Comparison of ENCODE assay signal across 12 cellular contexts in genomic region chr16:10961231-10961630, GRCh38. TPM values are rescaled to one million over a fixed set of nuclear protein-coding genes. Genes with fewer than 3 reads are reported as not detected.
A peak's percentile ranks its signal among the peaks of the same experiment; 100 is the strongest.
DNase-seq lines count a peak whose midpoint lies in the region; ATAC-seq, FAIRE-seq and TF ChIP-seq lines count a peak whose summit lies in the region.
"Had no signal": no experiment of that assay in that cellular context is flagged by ENCODE, and none has a peak within 500 bp of the region (broad histone marks: within the 10 kb centered on the region; RNA-seq: fewer than 3 reads in every experiment).

No MANE protein-coding gene starts in this region.

- H3K9me3 ChIP-seq in left lung: no peaks in the 10 kb centered on the region

- TF ChIP-seq CTCF in cardiac fibroblast (IDR thresholded peaks at IDR 0.05; ENCODE audit: low read depth, low read length) (no peak), left lung (IDR thresholded peaks at IDR 0.05) (no peak)
- no peak for TF ChIP-seq CTCF in activated CD8-positive, alpha-beta T cell treated with anti-CD3 and anti-CD28 coated beads for 36 hours (IDR thresholded peaks at IDR 0.05)

- peak; percentile 22 for ATAC-seq in left lung
- no peak for ATAC-seq in activated CD8-positive, alpha-beta T cell treated with anti-CD3 and anti-CD28 coated beads for 36 hours

- no peaks in the 10 kb centered on the region for H3K9me3 Mint-ChIP-seq in activated naive CD8-positive, alpha-beta T cell (ENCODE audit: low read depth)
- H3K9me3 Mint-ChIP-seq in activated naive CD8-positive, alpha-beta T cell treated with anti-CD3 and anti-CD28 coated beads for 36 hours: peaks cover 3% of the 10 kb centered on the region
- peaks cover 5% of the 10 kb centered on the region for H3K9me3 Mint-ChIP-seq in activated CD8-positive, alpha-beta T cell treated with anti-CD3 and anti-CD28 coated beads for 36 hours
- H3K9me3 Mint-ChIP-seq: type B pancreatic cell had no signal

- no peak for DNase-seq in activated naive CD8-positive, alpha-beta T cell treated with anti-CD3 and anti-CD28 coated beads for 36 hours
- DNase-seq in cardiac fibroblast (ENCODE audit: low read depth in 2 of 2) (peak; percentile 70 to 90), left lung (no peak), urothelium cell line (ENCODE audit: low spot score) (peak; percentile 73), NCI-H510A (lab: John Stamatoyannopoulos, UW) (no peak)
- no peak for DNase-seq in activated naive CD4-positive, alpha-beta T cell (lab: John Stamatoyannopoulos, UW)
- no peak for DNase-seq in activated CD8-positive, alpha-beta T cell treated with anti-CD3 and anti-CD28 coated beads for 36 hours
- DNase-seq: activated CD4-positive, alpha-beta T cell treated with anti-CD3 and anti-CD28 coated beads, Interleukin-2, amount 50 U/mL, for 1 hour; PC-9 had no signal

- peaks cover 0 to 44% of the 10 kb centered on the region in 2 donors for H3K36me3 ChIP-seq in left lung
- H3K36me3 ChIP-seq: cardiac muscle cell had no signal

- CTCF ChIA-PET in activated CD8-positive, alpha-beta T cell treated with anti-CD3 and anti-CD28 coated beads for 36 hours (lab: Charles Lee): interaction anchor here (0.7 to 6.7 kb wide), 4 partner anchors 10 to 442 kb away, joined by 3 to 121 read pairs (median 34); no protein-coding TSS in a partner anchor

- H3K27ac ChIP-seq in left lung: no peak overlapping the region
- H3K27ac ChIP-seq: PC-9 had no signal

- POLR2A ChIA-PET in activated CD8-positive, alpha-beta T cell treated with anti-CD3 and anti-CD28 coated beads for 36 hours (lab: Charles Lee): no interaction called here

- no peak overlapping the region for H3K4me3 Mint-ChIP-seq in activated naive CD8-positive, alpha-beta T cell
- H3K4me3 Mint-ChIP-seq in activated naive CD8-positive, alpha-beta T cell treated with anti-CD3 and anti-CD28 coated beads for 36 hours: no peak overlapping the region
- no peak overlapping the region for H3K4me3 Mint-ChIP-seq in activated CD8-positive, alpha-beta T cell treated with anti-CD3 and anti-CD28 coated beads for 36 hours
- H3K4me3 Mint-ChIP-seq: type B pancreatic cell had no signal

- H3K4me3 ChIP-seq in cardiac fibroblast (replicated peaks in 1 of 2; ENCODE audit: low read depth in 2 of 2, low read length in 2 of 2): no peak overlapping the region
- H3K4me3 ChIP-seq in left lung: no peak overlapping the region
- H3K4me3 ChIP-seq: cardiac muscle cell, PC-9 had no signal

- H3K27me3 ChIP-seq in left lung: no peaks in the 10 kb centered on the region
- H3K27me3 ChIP-seq: cardiac muscle cell had no signal

- H3K27ac Mint-ChIP-seq in activated naive CD8-positive, alpha-beta T cell: peak overlapping the region; percentile 37
- H3K27ac Mint-ChIP-seq in activated naive CD8-positive, alpha-beta T cell treated with anti-CD3 and anti-CD28 coated beads for 36 hours: no peak overlapping the region
- no peak overlapping the region for H3K27ac Mint-ChIP-seq in activated CD8-positive, alpha-beta T cell treated with anti-CD3 and anti-CD28 coated beads for 36 hours
- H3K27ac Mint-ChIP-seq: type B pancreatic cell had no signal

- peaks cover 0 to 18% of the 10 kb centered on the region in 2 donors for H3K4me1 ChIP-seq in left lung

- FAIRE-seq in urothelium cell line (lab: Jason Lieb, UNC): no peak

- H3K27me3 Mint-ChIP-seq in activated naive CD8-positive, alpha-beta T cell: no peaks in the 10 kb centered on the region
- no peaks in the 10 kb centered on the region for H3K27me3 Mint-ChIP-seq in activated naive CD8-positive, alpha-beta T cell treated with anti-CD3 and anti-CD28 coated beads for 36 hours
- H3K27me3 Mint-ChIP-seq in activated CD8-positive, alpha-beta T cell treated with anti-CD3 and anti-CD28 coated beads for 36 hours: no peaks in the 10 kb centered on the region
- H3K27me3 Mint-ChIP-seq: type B pancreatic cell had no signal

- H3K4me1 Mint-ChIP-seq in activated naive CD8-positive, alpha-beta T cell (ENCODE audit: low read depth): peaks cover 46% of the 10 kb centered on the region
- peaks cover 33% of the 10 kb centered on the region for H3K4me1 Mint-ChIP-seq in activated naive CD8-positive, alpha-beta T cell treated with anti-CD3 and anti-CD28 coated beads for 36 hours
- peaks cover 42% of the 10 kb centered on the region for H3K4me1 Mint-ChIP-seq in activated CD8-positive, alpha-beta T cell treated with anti-CD3 and anti-CD28 coated beads for 36 hours (ENCODE audit: low read depth)

- intact Hi-C loops in left lung (cut with DNase I): loop anchor here in 1 of 2 donors (10.0 kb wide), 1 partner anchor 394 kb away; no protein-coding TSS in a partner anchor
- intact Hi-C loops in activated CD8-positive, alpha-beta T cell treated with anti-CD3 and anti-CD28 coated beads for 36 hours (cut with micrococcal nuclease): no loop called here

- peaks cover 15% of the 10 kb centered on the region for H3K36me3 Mint-ChIP-seq in activated naive CD8-positive, alpha-beta T cell
- H3K36me3 Mint-ChIP-seq in activated naive CD8-positive, alpha-beta T cell treated with anti-CD3 and anti-CD28 coated beads for 36 hours: peaks cover 30% of the 10 kb centered on the region
- H3K36me3 Mint-ChIP-seq in activated CD8-positive, alpha-beta T cell treated with anti-CD3 and anti-CD28 coated beads for 36 hours (ENCODE audit: low read depth): peaks cover 29% of the 10 kb centered on the region

RNA-seq across cellular contexts. Expression of gene CLEC16A, which starts 16.9 kb away (rescaled TPM):
- total RNA-seq in activated naive CD8-positive, alpha-beta T cell treated with anti-CD3 and anti-CD28 coated beads for 36 hours: 10 to 100 TPM; 20.4 to 21.3 TPM
- total RNA-seq in left lung: 10 to 100 TPM; 35.6 to 38.6 TPM
- total RNA-seq in activated CD8-positive, alpha-beta T cell treated with anti-CD3 and anti-CD28 coated beads for 36 hours: 10 to 100 TPM; 20.4 to 21.7 TPM

RNA-seq across cellular contexts. Expression of gene DEXI, which starts 19.0 kb away (rescaled TPM):
- total RNA-seq in activated naive CD8-positive, alpha-beta T cell treated with anti-CD3 and anti-CD28 coated beads for 36 hours: 10 to 100 TPM; 25.5 to 26.2 TPM
- 10 to 100 TPM; 30.2 to 35.8 TPM for total RNA-seq in left lung
- total RNA-seq in activated CD8-positive, alpha-beta T cell treated with anti-CD3 and anti-CD28 coated beads for 36 hours: 10 to 100 TPM; 24.8 to 25.3 TPM

Comparison
In these comparisons a context has a peak if more than half of its experiments do, and no peak if none do; other contexts are left out.
1. DNase-seq: peak in cardiac fibroblast (2 of 2) and urothelium cell line (single experiment); none in activated naive CD8-positive, alpha-beta T cell treated with anti-CD3 and anti-CD28 coated beads for 36 hours (single experiment), left lung (0 of 2), NCI-H510A (single experiment), activated naive CD4-positive, alpha-beta T cell (0 of 4) and activated CD8-positive, alpha-beta T cell treated with anti-CD3 and anti-CD28 coated beads for 36 hours (single experiment).